15 cellular contexts compared by ENCODE assay signal in the genomic region with DNA sequence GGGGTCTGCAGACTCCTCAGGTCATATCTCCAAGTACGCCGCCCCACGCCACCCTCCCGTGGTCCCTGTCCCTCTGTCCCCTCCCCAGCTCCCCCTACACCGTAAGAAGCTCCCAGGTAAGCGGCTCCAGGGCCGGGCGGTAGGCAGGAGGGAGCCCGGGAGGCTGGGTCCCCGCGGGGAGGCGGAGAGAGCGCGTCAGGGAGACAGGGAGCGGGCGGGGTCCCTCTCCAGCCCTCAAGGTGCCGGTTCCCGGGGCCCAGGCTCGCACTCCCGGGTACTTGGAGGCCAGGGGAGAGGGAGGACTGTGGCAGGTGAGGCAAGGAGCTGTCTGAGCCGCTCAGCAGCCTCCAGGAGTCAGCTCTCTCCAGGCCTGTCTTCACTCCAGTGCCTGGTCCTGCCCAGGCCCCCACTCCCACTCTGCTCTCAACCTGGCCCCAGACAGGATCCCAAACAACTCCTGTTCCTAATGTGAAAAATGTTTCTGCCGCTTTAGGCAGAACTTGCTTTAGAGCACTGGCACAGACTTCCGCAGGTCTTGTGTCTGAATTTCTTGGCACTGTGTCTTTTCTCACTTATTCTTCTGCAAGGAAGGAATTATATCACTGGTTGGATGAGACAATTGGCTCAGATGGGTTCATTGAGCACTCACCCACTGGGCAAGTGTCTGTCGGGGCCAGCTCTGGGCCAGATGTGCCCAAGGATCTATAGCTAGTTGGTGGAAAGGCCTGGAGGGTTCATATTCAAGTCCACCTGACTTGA. TPM values are rescaled to one million over a fixed set of nuclear protein-coding genes. Genes with fewer than 3 reads are reported as not detected.
"Had no signal": no experiment of that assay in that cellular context is flagged by ENCODE, and none has a peak within 500 bp of the region (broad histone marks: within the 10 kb centered on the region; RNA-seq: fewer than 3 reads in every experiment).

No MANE protein-coding gene starts in this region.

- ATAC-seq: effector memory CD8-positive, alpha-beta T cell; lower lobe of right lung; stimulated activated effector memory CD8-positive, alpha-beta T cell treated with anti-CD3 and anti-CD28 coated beads, Interleukin-12 subunit alpha, Interleukin-12 subunit beta, amount 100 ng/mL, for 72 hours; T-cell had no signal

- H3K36me3 ChIP-seq: lower lobe of right lung, neutrophil, tibial nerve had no signal

- H3K4me3 ChIP-seq: lower lobe of right lung, SK-N-MC, tibial nerve had no signal

- DNase-seq: activated CD4-positive, alpha-beta T cell treated with anti-CD3 and anti-CD28 coated beads, Interleukin-2, amount 10 ng/mL, durations not matched to agents 7 days and 5 days; activated naive CD4-positive, alpha-beta T cell treated with anti-CD3 and anti-CD28 coated beads, Interleukin-2, amount 50 U/mL, for 16 hours; activated T-cell treated with anti-CD3 and anti-CD28 coated beads for 4 hours; effector memory CD8-positive, alpha-beta T cell; lower lobe of right lung; naive B cell; right cardiac atrium; small intestine; T-cell had no signal

- H3K4me1 ChIP-seq: lower lobe of right lung, tibial nerve had no signal

- H3K9me3 ChIP-seq: lower lobe of right lung, neutrophil, tibial nerve had no signal

- H3K27ac ChIP-seq: lower lobe of right lung, neutrophil, SK-N-MC, tibial nerve, VCaP had no signal

RNA-seq across cellular contexts. Expression of gene HLA-G, which starts 36.6 kb away (rescaled TPM):
- total RNA-seq: fibroblast of villous mesenchyme, tibial nerve had no signal
- polyA plus RNA-seq: right cardiac atrium had no signal
